1 cellular context compared by ENCODE assay signal in genomic region chr4:167014944-167015343, GRCh38.
TF ChIP-seq lines count a peak whose summit lies in the region.

No MANE protein-coding gene starts in this region.

TF ChIP-seq in GM12878, 131 proteins besides CTCF, POLR2A, EP300 and RAD21 (continued from another document):
- no peak for TF ChIP-seq PRDM15 (CRISPR knock-in tag; IDR thresholded peaks at IDR 0.05)
- TF ChIP-seq HSF1 (IDR thresholded peaks at IDR 0.05; ENCODE audit: low read depth, low read length), result no peak
- TF ChIP-seq CBFB (IDR thresholded peaks at IDR 0.05; ENCODE audit: low read depth), result no peak
- no peak for TF ChIP-seq BRCA1 (IDR thresholded peaks at IDR 0.05; ENCODE audit: low read depth, low read length)
- TF ChIP-seq TARDBP (IDR thresholded peaks at IDR 0.05; ENCODE audit: borderline replicate concordance), result no peak
- TF ChIP-seq RUNX3 (IDR thresholded peaks at IDR 0.05; ENCODE audit: low read length), result no peak
